1 cellular context compared by ENCODE assay signal in the genomic region with DNA sequence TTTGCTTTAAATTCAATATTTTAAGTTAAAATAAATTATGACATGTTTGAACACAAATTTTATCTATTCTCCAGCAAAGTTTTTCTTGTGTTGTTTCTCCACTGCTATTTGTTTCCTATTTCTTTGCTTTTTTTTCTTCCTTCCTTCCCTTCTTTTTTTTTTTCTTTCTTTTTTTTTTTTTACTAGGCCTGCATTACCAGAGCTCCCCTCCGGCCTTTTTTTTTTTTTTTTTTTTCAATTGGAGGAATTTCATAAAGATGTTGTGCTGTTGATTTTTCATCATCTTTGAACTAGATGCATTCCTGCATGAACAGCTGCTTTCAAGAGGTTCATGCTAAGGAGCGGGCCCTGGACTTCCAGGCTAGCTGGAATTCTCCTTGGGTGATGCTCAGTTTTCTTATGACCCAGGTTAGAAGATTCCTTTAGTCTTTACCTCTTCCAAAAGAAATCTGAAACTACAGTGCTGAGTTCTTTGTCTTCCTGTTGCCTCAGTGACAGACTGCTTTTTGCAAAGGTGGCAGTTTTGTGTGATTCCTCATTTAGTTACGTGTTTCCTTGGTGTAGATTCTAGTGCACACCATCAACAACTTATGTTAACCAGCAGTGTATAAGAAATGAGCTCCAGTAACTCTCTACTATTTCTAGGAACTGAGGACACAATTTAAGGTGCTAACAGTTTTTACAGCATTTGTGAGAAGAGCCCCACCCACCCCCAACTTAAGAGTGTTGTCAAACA.
TF ChIP-seq lines count a peak whose summit lies in the region.

No MANE protein-coding gene starts in this region.

TF ChIP-seq in HepG2, 621 proteins besides CTCF, POLR2A, EP300 and RAD21:
- TF ChIP-seq MAFF (IDR thresholded peaks at IDR 0.05; ENCODE audit: low read depth, low read length), result peak; percentile 33
- TF ChIP-seq, protein P1, sequence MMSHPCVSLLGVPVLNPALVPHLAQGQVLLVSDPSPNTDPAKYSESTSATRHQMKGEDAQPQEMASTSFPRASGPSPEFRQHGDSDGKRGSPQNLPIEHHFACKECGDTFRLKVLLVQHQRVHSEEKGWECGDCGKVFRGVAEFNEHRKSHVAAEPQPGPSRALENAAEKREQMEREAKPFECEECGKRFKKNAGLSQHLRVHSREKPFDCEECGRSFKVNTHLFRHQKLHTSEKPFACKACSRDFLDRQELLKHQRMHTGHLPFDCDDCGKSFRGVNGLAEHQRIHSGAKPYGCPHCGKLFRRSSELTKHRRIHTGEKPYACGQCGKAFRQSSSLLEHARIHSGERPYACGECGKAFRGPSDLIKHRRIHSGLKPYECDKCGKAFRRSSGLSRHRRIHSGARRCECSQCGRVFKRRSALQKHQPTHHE (CRISPR knock-in tag; IDR thresholded peaks at IDR 0.05; ENCODE audit: borderline replicate concordance), result no peak
- peak; percentile 38 to 64 for TF ChIP-seq MAFK (conservative IDR thresholded peaks at IDR 0.05 in 1 of 2, IDR thresholded peaks at IDR 0.05 in 1 of 2; ENCODE audit: low read length in 2 of 2)
